Comparison of ENCODE assay signal across 22 cellular contexts in genomic region chr20:20897922-20898321, GRCh38.
"Had no signal": no experiment of that assay in that cellular context is flagged by ENCODE, and none has a peak within 500 bp of the region (broad histone marks: within the 10 kb centered on the region; RNA-seq: fewer than 3 reads in every experiment).

No MANE protein-coding gene starts in this region.

- H3K4me1 ChIP-seq: foreskin keratinocyte, prostate gland, right atrium auricular region, spleen, tibial artery had no signal

- ATAC-seq: activated CD8-positive, alpha-beta T cell treated with anti-CD3 and anti-CD28 coated beads, Interleukin-2, amount 10 ng/mL, durations not matched to agents 7 days and 5 days; activated naive CD4-positive, alpha-beta T cell treated with anti-CD3 and anti-CD28 coated beads, Interleukin-2, amount 50 U/mL, for 72 hours; foreskin keratinocyte; mucosa of descending colon had no signal

- H3K4me3 ChIP-seq: mucosa of descending colon, prostate gland, right atrium auricular region, spleen, tibial artery had no signal

- H3K27ac Mint-ChIP-seq: activated CD8-positive, alpha-beta T cell treated with anti-CD3 and anti-CD28 coated beads, Interleukin-2, amount 10 ng/mL, durations not matched to agents 7 days and 5 days; activated naive CD4-positive, alpha-beta T cell treated with anti-CD3 and anti-CD28 coated beads, Interleukin-2, amount 50 U/mL, for 72 hours; dendritic cell treated with granulocyte-macrophage colony-stimulating factor and Interleukin-4, amounts not matched to agents 40 ng/mL and 50 ng/mL, for 4 days; naive B cell had no signal

- H3K9me3 ChIP-seq: mucosa of descending colon, prostate gland had no signal

- H3K4me1 Mint-ChIP-seq: naive B cell had no signal

- H3K36me3 ChIP-seq: brain microvascular endothelial cell, prostate gland, right atrium auricular region, spleen, tibial artery, WERI-Rb-1 had no signal

- H3K4me3 Mint-ChIP-seq: activated CD8-positive, alpha-beta T cell treated with anti-CD3 and anti-CD28 coated beads, Interleukin-2, amount 10 ng/mL, durations not matched to agents 7 days and 5 days; dendritic cell treated with granulocyte-macrophage colony-stimulating factor and Interleukin-4, amounts not matched to agents 40 ng/mL and 50 ng/mL, for 4 days; naive B cell had no signal

- H3K27me3 ChIP-seq: brain microvascular endothelial cell, foreskin keratinocyte, right atrium auricular region, spleen, tibial artery had no signal

- H3K9me3 Mint-ChIP-seq: dendritic cell treated with granulocyte-macrophage colony-stimulating factor and Interleukin-4, amounts not matched to agents 40 ng/mL and 50 ng/mL, for 4 days had no signal

- H3K27ac ChIP-seq: brain microvascular endothelial cell, foreskin keratinocyte, prostate gland, right atrium auricular region, spleen, tibial artery, WERI-Rb-1 had no signal

- DNase-seq: activated CD4-positive, alpha-beta T cell treated with anti-CD3 and anti-CD28 coated beads for 1 hour; activated CD4-positive, alpha-beta T cell treated with anti-CD3 and anti-CD28 coated beads, Interleukin-2, amount 50 U/mL, for 1 hour; activated CD8-positive, alpha-beta T cell treated with anti-CD3 and anti-CD28 coated beads, Interleukin-2, amount 10 ng/mL, durations not matched to agents 7 days and 5 days; activated gamma-delta T cell treated with Interleukin-2 at 50 U/mL for 16 hours; aorta; brain microvascular endothelial cell; caudate nucleus; effector CD4-positive, alpha-beta T cell; erythroblast; foreskin keratinocyte; mesenchymal stem cell; mucosa of descending colon; naive B cell; spleen; stimulated activated CD4-positive, alpha-beta T cell treated with anti-CD3 and anti-CD28 coated beads, Interleukin-4, amount 100 ng/mL, for 1 hour; stimulated activated naive CD4-positive, alpha-beta T cell treated with Interleukin-2 at 50 U/mL for 16 hours; tibial artery; WERI-Rb-1 had no signal

- H3K36me3 Mint-ChIP-seq: activated naive CD4-positive, alpha-beta T cell treated with anti-CD3 and anti-CD28 coated beads, Interleukin-2, amount 50 U/mL, for 72 hours; naive B cell had no signal
